In genomic region chr1:46807046-46807972, GRCh38 we compare ENCODE assay signal across 21 cellular contexts. TPM values are rescaled to one million over a fixed set of nuclear protein-coding genes. Genes with fewer than 3 reads are reported as not detected.
DNase-seq lines count a peak whose midpoint lies in the region; ATAC-seq and TF ChIP-seq lines count a peak whose summit lies in the region.
"Had no signal": no experiment of that assay in that cellular context is flagged by ENCODE, and none has a peak within 500 bp of the region (broad histone marks: within the 10 kb centered on the region; RNA-seq: fewer than 3 reads in every experiment).

No MANE protein-coding gene starts in this region.

- peaks cover 4% of the 10 kb centered on the region for H3K4me1 ChIP-seq in endodermal cell (ENCODE audit: control insufficient read depth, insufficient read depth, low read length)
- H3K4me1 ChIP-seq in lower lobe of right lung, result peaks cover 67% of the 10 kb centered on the region
- H3K4me1 ChIP-seq in thyroid gland, result peaks cover 38 to 57% of the 10 kb centered on the region in 2 donors

- H3K4me3 ChIP-seq in endodermal cell (ENCODE audit: low read length) (no peak overlapping the region), lower lobe of right lung (peak overlapping the region; percentile 8), thyroid gland (replicated peaks in 1 of 3) (no peak overlapping the region)

- peaks cover 15% of the 10 kb centered on the region for H3K27me3 ChIP-seq in endodermal cell (ENCODE audit: control insufficient read depth, insufficient read depth, low read length, poor library complexity, severe bottlenecking)
- no peaks in the 10 kb centered on the region for H3K27me3 ChIP-seq in lower lobe of right lung (ENCODE audit: low read depth)
- no peaks in the 10 kb centered on the region for H3K27me3 ChIP-seq in thyroid gland
- H3K27me3 ChIP-seq: brain microvascular endothelial cell had no signal

- H3K27ac Mint-ChIP-seq in endodermal cell, result no peak overlapping the region
- no peak overlapping the region for H3K27ac Mint-ChIP-seq in naive thymus-derived CD8-positive, alpha-beta T cell
- H3K27ac Mint-ChIP-seq: activated naive CD4-positive, alpha-beta T cell treated with anti-CD3 and anti-CD28 coated beads, Interleukin-2, amount 50 U/mL, for 24 hours; nephron; T-helper 1 cell treated with Interleukin-12 subunit alpha and Interleukin-12 subunit beta and Interleukin-4 antibody, amounts not matched to agents 30 μg/mL and 1 μg/mL, for 36 hours had no signal

- peaks cover 20% of the 10 kb centered on the region for H3K27me3 Mint-ChIP-seq in endodermal cell (ENCODE audit: insufficient read depth)
- peaks cover 0 to 10% (median 9%) of the 10 kb centered on the region in 5 donors for H3K27me3 Mint-ChIP-seq in naive thymus-derived CD8-positive, alpha-beta T cell
- H3K27me3 Mint-ChIP-seq: activated naive CD4-positive, alpha-beta T cell treated with anti-CD3 and anti-CD28 coated beads, Interleukin-2, amount 50 U/mL, for 24 hours had no signal

- ATAC-seq in lower lobe of right lung, result peak in 1 of 2 donors; percentile 18
- ATAC-seq in GM21360 (IDR thresholded peaks at IDR 0.05; ENCODE audit: unreplicated experiment), result no peak
- ATAC-seq in naive thymus-derived CD8-positive, alpha-beta T cell, result no peak

- no peak overlapping the region for H3K9ac ChIP-seq in endodermal cell (ENCODE audit: extremely low read depth, low read length, poor library complexity, severe bottlenecking)

- H3K27ac ChIP-seq in endodermal cell (ENCODE audit: low read depth, low read length) (no peak overlapping the region), lower lobe of right lung (peak overlapping the region; percentile 88), thyroid gland (peak overlapping the region; percentile 91 to 95 (median 93))
- H3K27ac ChIP-seq: brain microvascular endothelial cell, WERI-Rb-1 had no signal

- H3K4me3 Mint-ChIP-seq in endodermal cell, result no peak overlapping the region
- H3K4me3 Mint-ChIP-seq in naive thymus-derived CD8-positive, alpha-beta T cell, result no peak overlapping the region
- H3K4me3 Mint-ChIP-seq: activated naive CD4-positive, alpha-beta T cell treated with anti-CD3 and anti-CD28 coated beads, Interleukin-2, amount 50 U/mL, for 24 hours; nephron; T-helper 1 cell treated with Interleukin-12 subunit alpha and Interleukin-12 subunit beta and Interleukin-4 antibody, amounts not matched to agents 30 μg/mL and 1 μg/mL, for 36 hours had no signal

- intact Hi-C loops in lower lobe of right lung (cut with DNase I), result no loop called here
- intact Hi-C loops in thyroid gland (cut with DNase I), result no loop called here

- H3K4me1 Mint-ChIP-seq in endodermal cell, result peaks cover 3% of the 10 kb centered on the region
- no peaks in the 10 kb centered on the region for H3K4me1 Mint-ChIP-seq in naive thymus-derived CD8-positive, alpha-beta T cell
- H3K4me1 Mint-ChIP-seq: activated naive CD4-positive, alpha-beta T cell treated with anti-CD3 and anti-CD28 coated beads, Interleukin-2, amount 50 U/mL, for 24 hours; nephron had no signal

- H3K36me3 ChIP-seq in endodermal cell (ENCODE audit: control insufficient read depth, insufficient read depth, low read length), result no peaks in the 10 kb centered on the region
- H3K36me3 ChIP-seq in lower lobe of right lung, result peaks cover 6% of the 10 kb centered on the region
- no peaks in the 10 kb centered on the region for H3K36me3 ChIP-seq in thyroid gland
- H3K36me3 ChIP-seq: brain microvascular endothelial cell, WERI-Rb-1 had no signal

- no peak for TF ChIP-seq POLR2A in thyroid gland (IDR thresholded peaks at IDR 0.05)

- 83 to 93% methylated on average over 4 to 7 of the region's 7 CpGs for WGBS in endodermal cell (ENCODE audit: insufficient coverage in 1 of 2, insufficient read length in 1 of 2), 2 experiments
- 64 to 69% methylated on average over 7 of the region's 7 CpGs for WGBS in thyroid gland, 2 donors

- H3K36me3 Mint-ChIP-seq in endodermal cell (ENCODE audit: low read depth), result no peaks in the 10 kb centered on the region
- peaks cover 0 to 9% (median 0%) of the 10 kb centered on the region in 3 donors for H3K36me3 Mint-ChIP-seq in naive thymus-derived CD8-positive, alpha-beta T cell
- H3K36me3 Mint-ChIP-seq: activated naive CD4-positive, alpha-beta T cell treated with anti-CD3 and anti-CD28 coated beads, Interleukin-2, amount 50 U/mL, for 24 hours had no signal

- TF ChIP-seq CTCF in endodermal cell (conservative IDR thresholded peaks at IDR 0.05) (peak; percentile 48), lower lobe of right lung (IDR thresholded peaks at IDR 0.05) (peak; percentile 20), thyroid gland (IDR thresholded peaks at IDR 0.05) (peak in 1 of 6 experiments; percentile 3)

- POLR2A ChIA-PET in naive thymus-derived CD8-positive, alpha-beta T cell (lab: Charles Lee), result no interaction called here

- DNase-seq in NCI-H2029 treated with DMSO at 0.1 percent for 48 hours (lab: John Stamatoyannopoulos, UW) (peak; percentile 34), endodermal cell (peak; percentile 28), lower lobe of right lung (no peak), thyroid gland (no peak)
- no peak for DNase-seq in activated T-cell treated with anti-CD3 and anti-CD28 coated beads, Interleukin-2, amount 50 U/mL, for 48 hours
- DNase-seq in effector CD4-positive, alpha-beta T cell, result no peak
- DNase-seq in naive thymus-derived CD8-positive, alpha-beta T cell, result no peak
- DNase-seq: activated CD4-positive, alpha-beta T cell treated with anti-CD3 and anti-CD28 coated beads, Interleukin-2, amount 50 U/mL, for 4 hours; activated T-cell treated with anti-CD3 and anti-CD28 coated beads for 4 hours; brain microvascular endothelial cell; head of caudate nucleus; KBM-7; mesendoderm; retina; SIG-M5; stimulated activated naive CD4-positive, alpha-beta T cell treated with Interleukin-2 at 50 U/mL for 16 hours; WERI-Rb-1 had no signal

- H3K9me3 Mint-ChIP-seq in endodermal cell, result peaks cover 7% of the 10 kb centered on the region
- H3K9me3 Mint-ChIP-seq in naive thymus-derived CD8-positive, alpha-beta T cell, result peaks cover 0 to 14% (median 3%) of the 10 kb centered on the region in 9 donors
- H3K9me3 Mint-ChIP-seq: activated naive CD4-positive, alpha-beta T cell treated with anti-CD3 and anti-CD28 coated beads, Interleukin-2, amount 50 U/mL, for 24 hours had no signal

- H3K9me3 ChIP-seq in endodermal cell (ENCODE audit: control insufficient read depth, low read length) (peaks cover 6% of the 10 kb centered on the region), lower lobe of right lung (no peaks in the 10 kb centered on the region), thyroid gland (no peaks in the 10 kb centered on the region)

RNA-seq across cellular contexts. Expression of gene CYP4B1, which starts 8.5 kb away (rescaled TPM):
- total RNA-seq in endodermal cell (1 to 10 TPM in 1 of 2 donors, under 1 TPM in 1; 0.92 to 2.0 TPM), lower lobe of right lung (210 TPM), thyroid gland (10 to 100 TPM; 29.4 to 72.4 (median 62.5) TPM)
- 0.36 TPM for polyA plus RNA-seq in endodermal cell (2013, experiment 1 of 2)
- not detected for polyA plus RNA-seq in endodermal cell (2013, experiment 2 of 2)
- total RNA-seq in naive thymus-derived CD8-positive, alpha-beta T cell, result not detected
- not detected for polyA plus RNA-seq in naive thymus-derived CD8-positive, alpha-beta T cell

Comparison
In these comparisons a context has a peak if more than half of its experiments do, and no peak if none do; other contexts are left out.
1. DNase-seq: peak in NCI-H2029 treated with DMSO at 0.1 percent for 48 hours (single experiment) and endodermal cell (single experiment); none in lower lobe of right lung (single experiment), thyroid gland (0 of 2), activated T-cell treated with anti-CD3 and anti-CD28 coated beads, Interleukin-2, amount 50 U/mL, for 48 hours (0 of 2), effector CD4-positive, alpha-beta T cell (single experiment) and naive thymus-derived CD8-positive, alpha-beta T cell (0 of 10).
2. RNA of gene CYP4B1, which starts 8.5 kb away (total RNA-seq): 210 TPM in lower lobe of right lung (single experiment) and 29.4 to 72.4 TPM in thyroid gland; 0.92 to 2.0 TPM in endodermal cell and not detected in naive thymus-derived CD8-positive, alpha-beta T cell; every median in the first group is over 10 times any median in the second.